Comparison of ENCODE assay signal across 14 cellular contexts in the genomic region with DNA sequence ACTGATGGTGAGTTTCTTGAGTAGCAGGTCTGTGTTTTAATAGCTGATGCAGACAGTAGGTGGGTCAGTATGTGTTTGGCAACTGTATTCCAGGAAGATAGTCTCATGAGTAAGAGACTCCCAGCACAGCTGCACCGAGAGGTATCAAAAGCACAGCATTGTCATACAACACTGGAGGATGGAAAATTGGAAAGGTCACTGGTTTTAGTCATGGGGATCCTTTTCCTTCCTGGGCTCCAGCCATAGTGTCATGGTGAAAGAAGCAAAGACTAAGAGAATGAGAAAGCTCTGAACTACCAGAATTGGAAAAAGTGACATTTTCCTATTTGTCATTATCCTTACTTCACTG.
A peak's percentile ranks its signal among the peaks of the same experiment; 100 is the strongest.
DNase-seq lines count a peak whose midpoint lies in the region; ATAC-seq and TF ChIP-seq lines count a peak whose summit lies in the region.
"Had no signal": no experiment of that assay in that cellular context is flagged by ENCODE, and none has a peak within 500 bp of the region (broad histone marks: within the 10 kb centered on the region; RNA-seq: fewer than 3 reads in every experiment).

No MANE protein-coding gene starts in this region.

- no peak overlapping the region for H3K4me3 ChIP-seq in choroid plexus epithelial cell (ENCODE audit: low read depth, low read length)
- H3K4me3 ChIP-seq: HAP-1 had no signal

- H3K4me1 Mint-ChIP-seq in stimulated activated memory B cell treated with anti-CD40 and anti-IgM and Interleukin-4, amounts not matched to agents 10 μg/mL and 1 μg/mL and 100 μg/mL, for 72 hours: no peaks in the 10 kb centered on the region
- H3K4me1 Mint-ChIP-seq in activated naive CD4-positive, alpha-beta T cell treated with anti-CD3 and anti-CD28 coated beads, Interleukin-2, amount 10 ng/mL, durations not matched to agents 7 days and 5 days: no peaks in the 10 kb centered on the region

- CTCF ChIA-PET in activated naive CD4-positive, alpha-beta T cell treated with anti-CD3 and anti-CD28 coated beads, Interleukin-2, amount 10 ng/mL, durations not matched to agents 7 days and 5 days (lab: Charles Lee): no interaction called here

- no peak overlapping the region for H3K27ac Mint-ChIP-seq in stimulated activated memory B cell treated with anti-CD40 and anti-IgM and Interleukin-4, amounts not matched to agents 10 μg/mL and 1 μg/mL and 100 μg/mL, for 72 hours
- H3K27ac Mint-ChIP-seq in activated naive CD4-positive, alpha-beta T cell treated with anti-CD3 and anti-CD28 coated beads, Interleukin-2, amount 10 ng/mL, durations not matched to agents 7 days and 5 days: no peak overlapping the region
- H3K27ac Mint-ChIP-seq: activated CD8-positive, alpha-beta T cell treated with anti-CD3 and anti-CD28 coated beads, Interleukin-2, amount 10 ng/mL, durations not matched to agents 7 days and 5 days; CD4-positive, alpha-beta memory T cell had no signal

- H3K4me3 Mint-ChIP-seq in stimulated activated memory B cell treated with anti-CD40 and anti-IgM and Interleukin-4, amounts not matched to agents 10 μg/mL and 1 μg/mL and 100 μg/mL, for 72 hours: no peak overlapping the region
- no peak overlapping the region for H3K4me3 Mint-ChIP-seq in activated naive CD4-positive, alpha-beta T cell treated with anti-CD3 and anti-CD28 coated beads, Interleukin-2, amount 10 ng/mL, durations not matched to agents 7 days and 5 days
- H3K4me3 Mint-ChIP-seq: activated CD8-positive, alpha-beta T cell treated with anti-CD3 and anti-CD28 coated beads, Interleukin-2, amount 10 ng/mL, durations not matched to agents 7 days and 5 days; CD4-positive, alpha-beta memory T cell had no signal

- no peak for TF ChIP-seq CTCF in choroid plexus epithelial cell (conservative IDR thresholded peaks at IDR 0.05; ENCODE audit: low read depth, low read length)

- no peaks in the 10 kb centered on the region for H3K27me3 Mint-ChIP-seq in stimulated activated memory B cell treated with anti-CD40 and anti-IgM and Interleukin-4, amounts not matched to agents 10 μg/mL and 1 μg/mL and 100 μg/mL, for 72 hours
- H3K27me3 Mint-ChIP-seq in activated naive CD4-positive, alpha-beta T cell treated with anti-CD3 and anti-CD28 coated beads, Interleukin-2, amount 10 ng/mL, durations not matched to agents 7 days and 5 days: no peaks in the 10 kb centered on the region

- no peaks in the 10 kb centered on the region for H3K36me3 Mint-ChIP-seq in stimulated activated memory B cell treated with anti-CD40 and anti-IgM and Interleukin-4, amounts not matched to agents 10 μg/mL and 1 μg/mL and 100 μg/mL, for 72 hours
- H3K36me3 Mint-ChIP-seq in activated naive CD4-positive, alpha-beta T cell treated with anti-CD3 and anti-CD28 coated beads, Interleukin-2, amount 10 ng/mL, durations not matched to agents 7 days and 5 days: no peaks in the 10 kb centered on the region
- H3K36me3 Mint-ChIP-seq: CD4-positive, alpha-beta memory T cell had no signal

- peak; percentile 24 for ATAC-seq in stimulated activated memory B cell treated with anti-CD40 and anti-IgM and Interleukin-4, amounts not matched to agents 10 μg/mL and 1 μg/mL and 100 μg/mL, for 72 hours
- ATAC-seq in GM18502 (IDR thresholded peaks at IDR 0.05; ENCODE audit: poor library complexity, unreplicated experiment) (no peak), HG02623 (IDR thresholded peaks at IDR 0.05; ENCODE audit: unreplicated experiment) (no peak)
- ATAC-seq: activated CD8-positive, alpha-beta T cell treated with anti-CD3 and anti-CD28 coated beads, Interleukin-2, amount 10 ng/mL, durations not matched to agents 7 days and 5 days had no signal

- no peaks in the 10 kb centered on the region for H3K9me3 Mint-ChIP-seq in stimulated activated memory B cell treated with anti-CD40 and anti-IgM and Interleukin-4, amounts not matched to agents 10 μg/mL and 1 μg/mL and 100 μg/mL, for 72 hours
- H3K9me3 Mint-ChIP-seq in activated naive CD4-positive, alpha-beta T cell treated with anti-CD3 and anti-CD28 coated beads, Interleukin-2, amount 10 ng/mL, durations not matched to agents 7 days and 5 days: no peaks in the 10 kb centered on the region
- H3K9me3 Mint-ChIP-seq: CD4-positive, alpha-beta memory T cell had no signal

- DNase-seq in LHCN-M2 (ENCODE audit: low read depth) (peak; percentile 59), choroid plexus epithelial cell (ENCODE audit: low read depth) (peak; percentile 59), lung microvascular endothelial cell (ENCODE audit: low read depth in 2 of 2) (peak; percentile 44 to 49)
- DNase-seq in activated naive CD4-positive, alpha-beta T cell treated with anti-CD3 and anti-CD28 coated beads, Interleukin-2, amount 50 U/mL, for 16 hours: no peak
- no peak for DNase-seq in activated naive CD4-positive, alpha-beta T cell treated with anti-CD3 and anti-CD28 coated beads, Interleukin-2, amount 10 ng/mL, durations not matched to agents 7 days and 5 days
- DNase-seq: activated CD8-positive, alpha-beta T cell treated with anti-CD3 and anti-CD28 coated beads, Interleukin-2, amount 10 ng/mL, durations not matched to agents 7 days and 5 days; activated effector memory CD4-positive, alpha-beta T cell treated with anti-CD3 and anti-CD28 coated beads, Interleukin-2, amount 50 U/mL, for 16 hours; CD4-positive, alpha-beta memory T cell; NCI-H2107; SIG-M5 had no signal

Comparison
In these comparisons a context has a peak if more than half of its experiments do, and no peak if none do; other contexts are left out.
1. DNase-seq: peak in LHCN-M2 (single experiment), choroid plexus epithelial cell (single experiment) and lung microvascular endothelial cell (2 of 2); none in activated naive CD4-positive, alpha-beta T cell treated with anti-CD3 and anti-CD28 coated beads, Interleukin-2, amount 50 U/mL, for 16 hours (single experiment) and activated naive CD4-positive, alpha-beta T cell treated with anti-CD3 and anti-CD28 coated beads, Interleukin-2, amount 10 ng/mL, durations not matched to agents 7 days and 5 days (single experiment).